In genomic region chr3:76776927-76777326, GRCh38 we compare ENCODE assay signal across 28 cellular contexts.
"Had no signal": no experiment of that assay in that cellular context is flagged by ENCODE, and none has a peak within 500 bp of the region (broad histone marks: within the 10 kb centered on the region; RNA-seq: fewer than 3 reads in every experiment).

No MANE protein-coding gene starts in this region.

- H3K36me3 Mint-ChIP-seq: naive thymus-derived CD8-positive, alpha-beta T cell; natural killer cell treated with Interleukin-12 subunit alpha and Interleukin-12 subunit beta and Interleukin-15 and Interleukin-18, amount 100 ng/mL, for 72 hours; stimulated activated effector memory CD8-positive, alpha-beta T cell treated with anti-CD3 and anti-CD28 coated beads, Interleukin-12 subunit alpha, Interleukin-12 subunit beta, amount 100 ng/mL, for 72 hours; stimulated activated naive B cell treated with anti-CD40 and anti-IgM and Interleukin-4, amounts not matched to agents 10 μg/mL and 1 μg/mL and 100 μg/mL, for 72 hours; type B pancreatic cell had no signal

- H3K9me3 Mint-ChIP-seq: type B pancreatic cell had no signal

- H3K27me3 Mint-ChIP-seq: naive thymus-derived CD8-positive, alpha-beta T cell; natural killer cell treated with Interleukin-12 subunit alpha and Interleukin-12 subunit beta and Interleukin-15 and Interleukin-18, amount 100 ng/mL, for 72 hours; progenitor cell of endocrine pancreas; stimulated activated naive B cell treated with anti-CD40 and anti-IgM and Interleukin-4, amounts not matched to agents 10 μg/mL and 1 μg/mL and 100 μg/mL, for 72 hours; stimulated activated naive CD8-positive, alpha-beta T cell treated with anti-CD3 and anti-CD28 coated beads, Interleukin-15, Interleukin-2, amounts not matched to agents 100 ng/mL and 50 ng/mL, for 24 hours; type B pancreatic cell had no signal

- DNase-seq: naive thymus-derived CD8-positive, alpha-beta T cell; nephron progenitor cell; occipital lobe; ovary; posterior cingulate gyrus; psoas muscle; right cardiac atrium; right lobe of liver; sigmoid colon; small intestine; stimulated activated CD4-positive, alpha-beta T cell treated with anti-CD3 and anti-CD28 coated beads, Interleukin-15, amount 100 ng/mL, for 24 hours; stimulated activated CD4-positive, alpha-beta T cell treated with anti-CD3 and anti-CD28 coated beads, Interleukin-2, amount 100 ng/mL, for 24 hours; stimulated activated CD4-positive, alpha-beta T cell treated with anti-CD3 and anti-CD28 coated beads, Interleukin-2, amount 100 ng/mL, for 48 hours; stimulated activated CD4-positive, alpha-beta T cell treated with anti-CD3 and anti-CD28 coated beads, Interleukin-4, amount 100 ng/mL, for 24 hours; stimulated activated naive B cell treated with anti-CD40 and anti-IgM and Interleukin-4, amounts not matched to agents 10 μg/mL and 1 μg/mL and 100 μg/mL, for 72 hours; stimulated activated naive CD4-positive, alpha-beta T cell treated with Interleukin-2 at 50 U/mL for 16 hours; substantia nigra; testis; tibial artery; transverse colon; upper lobe of right lung; uterus had no signal

- H3K4me3 Mint-ChIP-seq: naive thymus-derived CD8-positive, alpha-beta T cell; natural killer cell treated with Interleukin-12 subunit alpha and Interleukin-12 subunit beta and Interleukin-15 and Interleukin-18, amount 100 ng/mL, for 72 hours; nephron progenitor cell; neural crest cell; stimulated activated effector memory CD8-positive, alpha-beta T cell treated with anti-CD3 and anti-CD28 coated beads, Interleukin-12 subunit alpha, Interleukin-12 subunit beta, amount 100 ng/mL, for 72 hours; stimulated activated naive B cell treated with anti-CD40 and anti-IgM and Interleukin-4, amounts not matched to agents 10 μg/mL and 1 μg/mL and 100 μg/mL, for 72 hours; stimulated activated naive CD8-positive, alpha-beta T cell treated with anti-CD3 and anti-CD28 coated beads, Interleukin-15, Interleukin-2, amounts not matched to agents 100 ng/mL and 50 ng/mL, for 24 hours; type B pancreatic cell had no signal

- H3K27ac Mint-ChIP-seq: naive thymus-derived CD8-positive, alpha-beta T cell; natural killer cell treated with Interleukin-12 subunit alpha and Interleukin-12 subunit beta and Interleukin-15 and Interleukin-18, amount 100 ng/mL, for 72 hours; nephron progenitor cell; progenitor cell of endocrine pancreas; stimulated activated effector memory CD8-positive, alpha-beta T cell treated with anti-CD3 and anti-CD28 coated beads, Interleukin-12 subunit alpha, Interleukin-12 subunit beta, amount 100 ng/mL, for 72 hours; stimulated activated naive B cell treated with anti-CD40 and anti-IgM and Interleukin-4, amounts not matched to agents 10 μg/mL and 1 μg/mL and 100 μg/mL, for 72 hours; stimulated activated naive CD8-positive, alpha-beta T cell treated with anti-CD3 and anti-CD28 coated beads, Interleukin-15, Interleukin-2, amounts not matched to agents 100 ng/mL and 50 ng/mL, for 24 hours; type B pancreatic cell had no signal

- ATAC-seq: naive thymus-derived CD8-positive, alpha-beta T cell; natural killer cell treated with Interleukin-12 subunit alpha and Interleukin-12 subunit beta and Interleukin-15 and Interleukin-18, amount 100 ng/mL, for 72 hours; psoas muscle; right cardiac atrium; right lobe of liver; stimulated activated effector memory CD8-positive, alpha-beta T cell treated with anti-CD3 and anti-CD28 coated beads, Interleukin-12 subunit alpha, Interleukin-12 subunit beta, amount 100 ng/mL, for 72 hours; stimulated activated naive B cell treated with anti-CD40 and anti-IgM and Interleukin-4, amounts not matched to agents 10 μg/mL and 1 μg/mL and 100 μg/mL, for 72 hours; upper lobe of right lung had no signal

- H3K4me1 Mint-ChIP-seq: naive thymus-derived CD8-positive, alpha-beta T cell; nephron progenitor cell; neural crest cell; stimulated activated effector memory CD8-positive, alpha-beta T cell treated with anti-CD3 and anti-CD28 coated beads, Interleukin-12 subunit alpha, Interleukin-12 subunit beta, amount 100 ng/mL, for 72 hours; stimulated activated naive B cell treated with anti-CD40 and anti-IgM and Interleukin-4, amounts not matched to agents 10 μg/mL and 1 μg/mL and 100 μg/mL, for 72 hours had no signal

- FAIRE-seq: small intestine had no signal
